ENCODE assay signal across 37 cellular contexts in genomic region chr3:166488977-166489672, GRCh38.
"Had no signal": no experiment of that assay in that cellular context is flagged by ENCODE, and none has a peak within 500 bp of the region (broad histone marks: within the 10 kb centered on the region; RNA-seq: fewer than 3 reads in every experiment).

No MANE protein-coding gene starts in this region.

- DNase-seq: activated CD4-positive, alpha-beta memory T cell treated with anti-CD3 and anti-CD28 coated beads for 36 hours; activated CD4-positive, alpha-beta T cell treated with anti-CD3 and anti-CD28 coated beads for 36 hours; activated CD4-positive, alpha-beta T cell treated with anti-CD3 and anti-CD28 coated beads, Interleukin-2, amount 10 ng/mL, durations not matched to agents 24 days and 14 days; activated CD4-positive, CD25-positive, alpha-beta regulatory T cell; activated CD4-positive, CD25-positive, alpha-beta regulatory T cell treated with anti-CD3 and anti-CD28 coated beads, Interleukin-2, amount 50 U/mL, for 72 hours; activated CD8-positive, alpha-beta memory T cell treated with anti-CD3 and anti-CD28 coated beads, Interleukin-2, amount 10 ng/mL, durations not matched to agents 7 days and 5 days; activated CD8-positive, alpha-beta memory T cell treated with anti-CD3 and anti-CD28 coated beads, Interleukin-2, amount 50 U/mL, for 4 hours; activated CD8-positive, alpha-beta T cell treated with anti-CD3 and anti-CD28 coated beads, Interleukin-2, amount 10 ng/mL, durations not matched to agents 7 days and 5 days; activated effector memory CD4-positive, alpha-beta T cell treated with anti-CD3 and anti-CD28 coated beads, Interleukin-2, amount 50 U/mL, for 16 hours; activated naive CD4-positive, alpha-beta T cell treated with anti-CD3 and anti-CD28 coated beads for 36 hours; activated naive CD8-positive, alpha-beta T cell treated with anti-CD3 and anti-CD28 coated beads for 36 hours; activated naive CD8-positive, alpha-beta T cell treated with anti-CD3 and anti-CD28 coated beads, Interleukin-2, amount 50 U/mL, for 24 hours; activated T-cell treated with anti-CD3 and anti-CD28 coated beads, Interleukin-2, amount 50 U/mL, for 1 hour; activated T-cell treated with anti-CD3 and anti-CD28 coated beads, Interleukin-2, amount 50 U/mL, for 48 hours; adrenal gland; amygdala; dorsolateral prefrontal cortex; effector memory CD4-positive, alpha-beta T cell; erythroblast; esophagus squamous epithelium; foreskin melanocyte; T-helper 1 cell; T-helper 17 cell; T1000; WERI-Rb-1 had no signal

- H3K36me3 ChIP-seq: adrenal gland, ascending aorta, breast epithelium, cardiac muscle cell, esophagus squamous epithelium, gastroesophageal sphincter, WERI-Rb-1 had no signal

- H3K9me3 ChIP-seq: adrenal gland, ascending aorta, breast epithelium, esophagus squamous epithelium, gastroesophageal sphincter had no signal

- ATAC-seq: activated CD4-positive, alpha-beta T cell treated with anti-CD3 and anti-CD28 coated beads for 36 hours; activated CD8-positive, alpha-beta memory T cell treated with anti-CD3 and anti-CD28 coated beads, Interleukin-2, amount 10 ng/mL, durations not matched to agents 7 days and 5 days; activated CD8-positive, alpha-beta T cell treated with anti-CD3 and anti-CD28 coated beads, Interleukin-2, amount 10 ng/mL, durations not matched to agents 7 days and 5 days; activated naive CD8-positive, alpha-beta T cell treated with anti-CD3 and anti-CD28 coated beads, Interleukin-2, amount 50 U/mL, for 24 hours; gastroesophageal sphincter; T-helper 17 cell had no signal

- H3K4me1 ChIP-seq: adrenal gland, ascending aorta, breast epithelium, esophagus squamous epithelium, gastroesophageal sphincter had no signal

- H3K27ac Mint-ChIP-seq: activated CD4-positive, alpha-beta memory T cell treated with anti-CD3 and anti-CD28 coated beads for 36 hours; activated CD4-positive, alpha-beta T cell treated with anti-CD3 and anti-CD28 coated beads for 36 hours; activated CD4-positive, alpha-beta T cell treated with anti-CD3 and anti-CD28 coated beads, Interleukin-2, amount 10 ng/mL, durations not matched to agents 24 days and 14 days; activated CD8-positive, alpha-beta memory T cell treated with anti-CD3 and anti-CD28 coated beads, Interleukin-2, amount 10 ng/mL, durations not matched to agents 7 days and 5 days; activated CD8-positive, alpha-beta T cell treated with anti-CD3 and anti-CD28 coated beads, Interleukin-2, amount 10 ng/mL, durations not matched to agents 7 days and 5 days; activated naive CD4-positive, alpha-beta T cell treated with anti-CD3 and anti-CD28 coated beads for 36 hours; activated naive CD4-positive, alpha-beta T cell treated with anti-CD3 and anti-CD28 coated beads, Interleukin-2, amount 50 U/mL, for 24 hours; activated naive CD8-positive, alpha-beta T cell treated with anti-CD3 and anti-CD28 coated beads for 36 hours; activated naive CD8-positive, alpha-beta T cell treated with anti-CD3 and anti-CD28 coated beads, Interleukin-2, amount 50 U/mL, for 24 hours; activated T-helper 1 cell treated with anti-CD3 and anti-CD28 coated beads, Interleukin-12 subunit alpha, Interleukin-12 subunit beta, Interleukin-2, Interleukin-4 antibody, amounts not matched to agents 30 ng/mL and 10 ng/mL and 1 ng/mL, durations not matched to agents 14 hours and 24 hours and 36 hours; activated T-helper 2 cell treated with anti-CD3 and anti-CD28 coated beads, Interferon-gamma antibody, Interleukin-2, Interleukin-4, amounts not matched to agents 10 μg/mL and 5 μg/mL and 100 μg/mL, durations not matched to agents 14 hours and 24 hours and 36 hours; brain; dendritic cell treated with granulocyte-macrophage colony-stimulating factor and Interleukin-4, amounts not matched to agents 40 ng/mL and 50 ng/mL, for 4 days; T-helper 17 cell; T-helper 2 cell treated with Interferon-gamma antibody and Interleukin-4, amounts not matched to agents 5 μg/mL and 100 μg/mL, for 36 hours had no signal

- H3K9me3 Mint-ChIP-seq: activated CD4-positive, alpha-beta T cell treated with anti-CD3 and anti-CD28 coated beads, Interleukin-2, amount 10 ng/mL, durations not matched to agents 24 days and 14 days; activated naive CD4-positive, alpha-beta T cell treated with anti-CD3 and anti-CD28 coated beads, Interleukin-2, amount 50 U/mL, for 24 hours; brain had no signal

- H3K4me1 Mint-ChIP-seq: activated CD4-positive, alpha-beta T cell treated with anti-CD3 and anti-CD28 coated beads for 36 hours; activated CD4-positive, alpha-beta T cell treated with anti-CD3 and anti-CD28 coated beads, Interleukin-2, amount 10 ng/mL, durations not matched to agents 24 days and 14 days; activated CD8-positive, alpha-beta memory T cell treated with anti-CD3 and anti-CD28 coated beads, Interleukin-2, amount 10 ng/mL, durations not matched to agents 7 days and 5 days; activated naive CD4-positive, alpha-beta T cell treated with anti-CD3 and anti-CD28 coated beads, Interleukin-2, amount 50 U/mL, for 24 hours; activated naive CD8-positive, alpha-beta T cell treated with anti-CD3 and anti-CD28 coated beads for 36 hours; activated naive CD8-positive, alpha-beta T cell treated with anti-CD3 and anti-CD28 coated beads, Interleukin-2, amount 50 U/mL, for 24 hours; brain; central memory CD8-positive, alpha-beta T cell; T-helper 17 cell had no signal

- H3K27me3 Mint-ChIP-seq: activated CD4-positive, alpha-beta memory T cell treated with anti-CD3 and anti-CD28 coated beads for 36 hours; activated CD4-positive, alpha-beta T cell treated with anti-CD3 and anti-CD28 coated beads for 36 hours; activated CD4-positive, alpha-beta T cell treated with anti-CD3 and anti-CD28 coated beads, Interleukin-2, amount 10 ng/mL, durations not matched to agents 24 days and 14 days; activated CD8-positive, alpha-beta memory T cell treated with anti-CD3 and anti-CD28 coated beads, Interleukin-2, amount 10 ng/mL, durations not matched to agents 7 days and 5 days; activated naive CD4-positive, alpha-beta T cell treated with anti-CD3 and anti-CD28 coated beads, Interleukin-2, amount 50 U/mL, for 24 hours; activated naive CD8-positive, alpha-beta T cell treated with anti-CD3 and anti-CD28 coated beads for 36 hours; activated naive CD8-positive, alpha-beta T cell treated with anti-CD3 and anti-CD28 coated beads, Interleukin-2, amount 50 U/mL, for 24 hours; brain; central memory CD8-positive, alpha-beta T cell; dendritic cell treated with granulocyte-macrophage colony-stimulating factor and Interleukin-4, amounts not matched to agents 40 ng/mL and 50 ng/mL, for 4 days; T-helper 17 cell had no signal

- H3K36me3 Mint-ChIP-seq: activated CD4-positive, alpha-beta memory T cell treated with anti-CD3 and anti-CD28 coated beads for 36 hours; activated CD8-positive, alpha-beta memory T cell treated with anti-CD3 and anti-CD28 coated beads, Interleukin-2, amount 10 ng/mL, durations not matched to agents 7 days and 5 days; activated naive CD4-positive, alpha-beta T cell treated with anti-CD3 and anti-CD28 coated beads, Interleukin-2, amount 50 U/mL, for 24 hours; activated naive CD8-positive, alpha-beta T cell treated with anti-CD3 and anti-CD28 coated beads for 36 hours; brain had no signal

- H3K27ac ChIP-seq: adrenal gland, ascending aorta, breast epithelium, cardiac muscle cell, coronary artery, dorsolateral prefrontal cortex, esophagus squamous epithelium, gastroesophageal sphincter, WERI-Rb-1 had no signal

- H3K4me3 Mint-ChIP-seq: activated CD4-positive, alpha-beta memory T cell treated with anti-CD3 and anti-CD28 coated beads for 36 hours; activated CD4-positive, alpha-beta T cell treated with anti-CD3 and anti-CD28 coated beads for 36 hours; activated CD4-positive, alpha-beta T cell treated with anti-CD3 and anti-CD28 coated beads, Interleukin-2, amount 10 ng/mL, durations not matched to agents 24 days and 14 days; activated CD8-positive, alpha-beta memory T cell treated with anti-CD3 and anti-CD28 coated beads, Interleukin-2, amount 10 ng/mL, durations not matched to agents 7 days and 5 days; activated CD8-positive, alpha-beta T cell treated with anti-CD3 and anti-CD28 coated beads, Interleukin-2, amount 10 ng/mL, durations not matched to agents 7 days and 5 days; activated naive CD4-positive, alpha-beta T cell treated with anti-CD3 and anti-CD28 coated beads for 36 hours; activated naive CD4-positive, alpha-beta T cell treated with anti-CD3 and anti-CD28 coated beads, Interleukin-2, amount 50 U/mL, for 24 hours; activated naive CD8-positive, alpha-beta T cell treated with anti-CD3 and anti-CD28 coated beads for 36 hours; activated naive CD8-positive, alpha-beta T cell treated with anti-CD3 and anti-CD28 coated beads, Interleukin-2, amount 50 U/mL, for 24 hours; activated T-helper 1 cell treated with anti-CD3 and anti-CD28 coated beads, Interleukin-12 subunit alpha, Interleukin-12 subunit beta, Interleukin-2, Interleukin-4 antibody, amounts not matched to agents 30 ng/mL and 10 ng/mL and 1 ng/mL, durations not matched to agents 14 hours and 24 hours and 36 hours; brain; central memory CD8-positive, alpha-beta T cell; dendritic cell treated with granulocyte-macrophage colony-stimulating factor and Interleukin-4, amounts not matched to agents 40 ng/mL and 50 ng/mL, for 4 days; T-helper 17 cell; T-helper 2 cell treated with Interferon-gamma antibody and Interleukin-4, amounts not matched to agents 5 μg/mL and 100 μg/mL, for 36 hours had no signal

- H3K4me3 ChIP-seq: adrenal gland, ascending aorta, breast epithelium, cardiac muscle cell, coronary artery, dorsolateral prefrontal cortex, esophagus squamous epithelium, gastroesophageal sphincter had no signal
